13 cellular contexts compared by ENCODE assay signal in the genomic region with DNA sequence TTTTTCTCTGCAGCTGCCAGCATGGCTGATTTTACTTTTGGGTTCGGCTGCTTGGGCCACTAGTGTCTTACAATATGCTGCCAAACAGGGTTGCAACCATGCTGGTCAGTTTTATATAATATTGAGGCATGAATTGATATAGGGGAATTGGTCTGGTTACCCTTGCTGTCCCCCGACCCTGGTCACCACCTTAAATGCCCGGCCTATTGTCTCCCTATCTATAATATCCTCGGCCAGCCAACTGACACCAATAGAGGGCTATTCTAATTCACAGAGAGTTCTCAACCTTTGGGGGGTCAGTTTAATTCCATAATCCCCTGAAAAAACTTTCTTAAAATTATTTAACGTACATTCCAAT. TPM values are rescaled to one million over a fixed set of nuclear protein-coding genes. Genes with fewer than 3 reads are reported as not detected.
DNase-seq lines count a peak whose midpoint lies in the region; ATAC-seq, FAIRE-seq and TF ChIP-seq lines count a peak whose summit lies in the region.
"Had no signal": no experiment of that assay in that cellular context is flagged by ENCODE, and none has a peak within 500 bp of the region (broad histone marks: within the 10 kb centered on the region; RNA-seq: fewer than 3 reads in every experiment).

No MANE protein-coding gene starts in this region.

- H3K79me2 ChIP-seq in H1 (ENCODE audit: control insufficient read depth in 1 of 2, insufficient read depth in 2 of 2, low read length in 2 of 2) = no peaks in the 10 kb centered on the region

- TF ChIP-seq EP300 in H1 (IDR thresholded peaks at IDR 0.05; ENCODE audit: borderline replicate concordance in 1 of 2, low read depth in 2 of 2, low read length in 2 of 2) = no peak

- CTCF ChIA-PET in CD4-positive, alpha-beta memory T cell (lab: Charles Lee; ENCODE audit: partially characterized antibody) = interaction anchor here (0.7 to 1.6 kb wide), 2 partner anchors 51 to 141 kb away, joined by 3 read pairs; no protein-coding TSS in a partner anchor
- CTCF ChIA-PET in H1 (lab: Charles Lee; ENCODE audit: partially characterized antibody) = interaction anchor here (0.6 to 2.4 kb wide), 13 partner anchors 8 to 513 kb away, joined by 3 to 9 read pairs (median 4); no protein-coding TSS in a partner anchor

- H3K23me2 ChIP-seq in H1 (ENCODE audit: low read depth, low read length) = no peaks in the 10 kb centered on the region

- no peak overlapping the region for H4K8ac ChIP-seq in H1 (ENCODE audit: extremely low read depth, insufficient read depth, low read length)

- H3K27me3 ChIP-seq in CD4-positive, alpha-beta memory T cell (ENCODE audit: insufficient read depth, low read length) = no peaks in the 10 kb centered on the region
- H3K27me3 ChIP-seq in H1 (replicated peaks in 1 of 4; ENCODE audit: control insufficient read depth in 3 of 4, extremely low read depth in 1 of 4, insufficient read depth in 3 of 4, low read length in 3 of 4) (no peaks in the 10 kb centered on the region), neutrophil (no peaks in the 10 kb centered on the region)
- H3K27me3 ChIP-seq: ascending aorta, BLaER1 had no signal

- 89% methylated on average over 5 of the region's 5 CpGs; no CpG with 5 or more reads in 1 of the 2 experiments for WGBS in H1 (ENCODE audit: extremely low coverage in 1 of 2, insufficient coverage in 1 of 2, insufficient read length in 1 of 2, insufficient replicate concordance in 2 of 2, low coverage in 1 of 2, low lambda C conversion rate in 2 of 2, missing lambda C conversion rate in 1 of 2), 2 experiments

- no peak overlapping the region for H3K14ac ChIP-seq in H1 (ENCODE audit: insufficient read length)

- H3K9me3 ChIP-seq in CD4-positive, alpha-beta memory T cell (ENCODE audit: control insufficient read depth in 1 of 2, low read length in 2 of 2) = no peaks in the 10 kb centered on the region
- H3K9me3 ChIP-seq in H1 (ENCODE audit: insufficient read depth in 2 of 2, low read depth in 1 of 2, low read length in 1 of 2) = no peaks in the 10 kb centered on the region
- no peaks in the 10 kb centered on the region for H3K9me3 ChIP-seq in neutrophil
- H3K9me3 ChIP-seq: ascending aorta, BLaER1 had no signal

- H2BK20ac ChIP-seq in H1 (ENCODE audit: low read length) = no peak overlapping the region

- H2BK5ac ChIP-seq in H1 (ENCODE audit: low read depth, low read length) = no peak overlapping the region

- H3K27me3 Mint-ChIP-seq in CD4-positive, alpha-beta memory T cell = no peaks in the 10 kb centered on the region

- H3K4me2 ChIP-seq in H1 (ENCODE audit: insufficient read depth in 1 of 2, low read depth in 2 of 2, low read length in 2 of 2) = no peak overlapping the region
- H3K4me2 ChIP-seq: BLaER1 had no signal

- H3K27ac ChIP-seq in CD4-positive, alpha-beta memory T cell (ENCODE audit: low read depth, low read length) = no peak overlapping the region
- no peak overlapping the region for H3K27ac ChIP-seq in H1 (ENCODE audit: low read depth, low read length)
- peak overlapping the region; percentile 98 for H3K27ac ChIP-seq in neutrophil
- H3K27ac ChIP-seq: ascending aorta, BLaER1, dorsolateral prefrontal cortex had no signal

- no peak overlapping the region for H3K23ac ChIP-seq in H1 (ENCODE audit: insufficient read length)

- H4K20me1 ChIP-seq in H1 (replicated peaks in 1 of 2; ENCODE audit: control insufficient read depth in 1 of 2, insufficient read depth in 2 of 2, low read length in 2 of 2) = no peaks in the 10 kb centered on the region
- H4K20me1 ChIP-seq: BLaER1 had no signal

- no peak overlapping the region for H3K4ac ChIP-seq in H1 (replicated peaks; ENCODE audit: insufficient read length, low read depth, low read length)

- H3K79me1 ChIP-seq in H1 (ENCODE audit: low read depth, low read length) = no peaks in the 10 kb centered on the region

- no peak overlapping the region for H3K4me3 ChIP-seq in CD4-positive, alpha-beta memory T cell (ENCODE audit: low read length in 2 of 2)
- H3K4me3 ChIP-seq in LNCaP clone FGC (ENCODE audit: low read depth, low read length) (peak overlapping the region; percentile 2), H1 (ENCODE audit: extremely low read depth in 1 of 4, insufficient read depth in 2 of 4, low read depth in 3 of 4, low read length in 4 of 4) (no peak overlapping the region), neutrophil (ENCODE audit: low read depth in 1 of 2, low read length in 1 of 2) (peak overlapping the region; percentile 64 to 73)
- H3K4me3 ChIP-seq: ascending aorta, BLaER1, dorsolateral prefrontal cortex had no signal

- no peak overlapping the region for H4K5ac ChIP-seq in H1 (ENCODE audit: insufficient read length, low read depth, low read length)

- H3K56ac ChIP-seq in H1 (replicated peaks; ENCODE audit: insufficient read length, low read depth, low read length) = no peak overlapping the region

- no peaks in the 10 kb centered on the region for H3K4me1 ChIP-seq in CD4-positive, alpha-beta memory T cell (ENCODE audit: insufficient read depth, low read length)
- H3K4me1 ChIP-seq in H1 (replicated peaks in 1 of 4; ENCODE audit: control insufficient read depth in 3 of 4, insufficient read depth in 4 of 4, low read length in 3 of 4) (peaks cover 0 to 8% (median 3%) of the 10 kb centered on the region in 4 experiments; a peak in 3 of 7 replicates), neutrophil (ENCODE audit: control insufficient read depth in 1 of 2, insufficient read depth in 1 of 2, low read depth in 1 of 2, low read length in 1 of 2) (peaks cover 31 to 38% of the 10 kb centered on the region in 2 experiments)
- H3K4me1 ChIP-seq: ascending aorta, BLaER1 had no signal

- no peak overlapping the region for H2BK15ac ChIP-seq in H1 (ENCODE audit: low read length)

- H3K36me3 Mint-ChIP-seq in CD4-positive, alpha-beta memory T cell = no peaks in the 10 kb centered on the region

- H3K4me1 Mint-ChIP-seq in CD4-positive, alpha-beta memory T cell = peaks cover 2 to 4% (median 4%) of the 10 kb centered on the region in 4 donors

- no peak overlapping the region for H3K27ac Mint-ChIP-seq in CD4-positive, alpha-beta memory T cell

- H3K4me3 Mint-ChIP-seq in CD4-positive, alpha-beta memory T cell = peak overlapping the region in 5 of 8 donors; percentile 78 to 89 (median 79)

- no peak for ATAC-seq in GM19397 (IDR thresholded peaks at IDR 0.05; ENCODE audit: unreplicated experiment)

- intact Hi-C loops in CD4-positive, alpha-beta memory T cell (cut with micrococcal nuclease) = no loop called here

- no peak for FAIRE-seq in H1 (lab: Jason Lieb, UNC)
- FAIRE-seq in HTR-8/SVneo (lab: Jason Lieb, UNC) = no peak

- no peak overlapping the region for H2BK120ac ChIP-seq in H1 (replicated peaks; ENCODE audit: low read depth, low read length)

- TF ChIP-seq RAD21 in H1 (IDR thresholded peaks at IDR 0.05 in 1 of 2, conservative IDR thresholded peaks at IDR 0.05 in 1 of 2; ENCODE audit: low read depth in 2 of 2, low read length in 2 of 2) = no peak

- H2BK12ac ChIP-seq in H1 (ENCODE audit: low read depth, low read length) = no peak overlapping the region

- peak overlapping the region; percentile 89; the same call in 1 of the 2 replicates for H2AFZ ChIP-seq in H1 (ENCODE audit: low read length)

- H4K91ac ChIP-seq in H1 (replicated peaks; ENCODE audit: insufficient read length, low read length) = no peak overlapping the region

- peaks cover 0 to 3% (median 0%) of the 10 kb centered on the region in 8 donors for H3K9me3 Mint-ChIP-seq in CD4-positive, alpha-beta memory T cell

- DNase-seq in CD4-positive, alpha-beta memory T cell = no peak
- DNase-seq in LNCaP clone FGC (ENCODE audit: low read depth) = no peak
- DNase-seq in H1 (ENCODE audit: low read depth in 1 of 2, low spot score in 2 of 2) = no peak
- no peak for DNase-seq in activated CD8-positive, alpha-beta memory T cell treated with anti-CD3 and anti-CD28 coated beads, Interleukin-2, amount 50 U/mL, for 48 hours
- no peak for DNase-seq in HTR-8/SVneo (ENCODE audit: insufficient read length, low spot score)
- DNase-seq in H4 (ENCODE audit: low spot score) = no peak
- DNase-seq: dorsolateral prefrontal cortex, NCI-H1694 treated with DMSO at 0.1 percent for 48 hours, NCI-H526 treated with DMSO at 0.1 percent for 48 hours had no signal

- POLR2A ChIA-PET in CD4-positive, alpha-beta memory T cell (lab: Charles Lee; ENCODE audit: partially characterized antibody) = no interaction called here
- POLR2A ChIA-PET in H1 (lab: Charles Lee; ENCODE audit: partially characterized antibody) = interaction anchor here (0.9 kb wide), 1 partner anchor 13 kb away, joined by 3 read pairs; no protein-coding TSS in a partner anchor

- TF ChIP-seq CTCF in LNCaP clone FGC (IDR thresholded peaks at IDR 0.05; ENCODE audit: control insufficient read depth, extremely low read depth, insufficient read depth) = no peak
- TF ChIP-seq CTCF in H1 (IDR thresholded peaks at IDR 0.05; ENCODE audit: control extremely low read depth in 1 of 3, insufficient read depth in 1 of 3, low read depth in 1 of 3, low read length in 3 of 3) = no peak
- TF ChIP-seq CTCF in neutrophil (IDR thresholded peaks at IDR 0.05) = no peak

- no peak overlapping the region for H3K18ac ChIP-seq in H1 (ENCODE audit: extremely low read depth, low read length)

- no peak overlapping the region for H2AK5ac ChIP-seq in H1 (ENCODE audit: low read depth, low read length)

- TF ChIP-seq POLR2A in H1 (IDR thresholded peaks at IDR 0.05; ENCODE audit: control extremely low read depth in 1 of 2, low read depth in 2 of 2, low read length in 2 of 2) = no peak

- H3K36me3 ChIP-seq in CD4-positive, alpha-beta memory T cell (ENCODE audit: insufficient read depth, low read length) = no peaks in the 10 kb centered on the region
- H3K36me3 ChIP-seq in H1 (ENCODE audit: control insufficient read depth in 2 of 4, insufficient read depth in 4 of 4, low read length in 3 of 4) = no peaks in the 10 kb centered on the region
- no peaks in the 10 kb centered on the region for H3K36me3 ChIP-seq in neutrophil
- H3K36me3 ChIP-seq: ascending aorta, BLaER1 had no signal

- H3K9ac ChIP-seq in H1 (replicated peaks in 1 of 4; ENCODE audit: extremely low read depth in 1 of 4, low read depth in 3 of 4, low read length in 3 of 4) = no peak overlapping the region
- H3K9ac ChIP-seq: BLaER1 had no signal

TF ChIP-seq in H1, 55 proteins besides CTCF, POLR2A, EP300 and RAD21 (continues in another document):
- no peak for TF ChIP-seq RBBP5 (IDR thresholded peaks at IDR 0.05; ENCODE audit: borderline replicate concordance, low read depth, low read length)
- TF ChIP-seq KDM4A (IDR thresholded peaks at IDR 0.05; ENCODE audit: low read depth, low read length, severe bottlenecking) = no peak

RNA-seq across cellular contexts. Expression of a gene that starts 28.7 kb away (rescaled TPM):
- total RNA-seq in CD4-positive, alpha-beta memory T cell = not detected
- not detected for polyA plus RNA-seq in CD4-positive, alpha-beta memory T cell
- total RNA-seq in H1 (2021; fragmentation: NEBNext Ultra II Directional; extraction: Animal tissue kit (Norgen Biotek cat#: 25700)) = not detected in 2 replicates
- polyA plus RNA-seq in H1 (2011; rRNA removed) = not detected in 2 replicates
- polyA plus RNA-seq in H1 (2011; cell fraction: cytosol; rRNA removed) = not detected
- polyA plus RNA-seq in H1 (2011; cell fraction: nucleus; rRNA removed) = not detected
- not detected in 4 replicates for polyA plus RNA-seq in H1 (2012, experiment 1 of 2)
- polyA plus RNA-seq in H1 (2012, experiment 2 of 2) = not detected
- not detected for polyA plus RNA-seq in H1 (2013, experiment 1 of 2)
- 0.02 TPM for polyA plus RNA-seq in H1 (2013, experiment 2 of 2)
- not detected in 2 replicates for polyA minus RNA-seq in H1 (2011; rRNA and poly(A)+ RNA removed)
- not detected for polyA minus RNA-seq in H1 (2011; cell fraction: cytosol; rRNA and poly(A)+ RNA removed)
- not detected for polyA minus RNA-seq in H1 (2011; cell fraction: nucleus; rRNA and poly(A)+ RNA removed)
- 1.6 and 3.1 TPM in 2 replicates for total RNA-seq in H4 (2014; rRNA removed; shearing (Covaris generic))
- total RNA-seq: ascending aorta had no signal

Comparison
In these comparisons a context has a peak if more than half of its experiments do, and no peak if none do; other contexts are left out.
1. H3K4me3 ChIP-seq: peak in LNCaP clone FGC (single experiment) and neutrophil (2 of 2); none in CD4-positive, alpha-beta memory T cell (0 of 2) and H1 (0 of 4).